7 cellular contexts compared by ENCODE assay signal in genomic region chr9:137278061-137278912, GRCh38. TPM values are rescaled to one million over a fixed set of nuclear protein-coding genes. Genes with fewer than 3 reads are reported as not detected.
DNase-seq lines count a peak whose midpoint lies in the region; ATAC-seq and TF ChIP-seq lines count a peak whose summit lies in the region.

No MANE protein-coding gene starts in this region.

- intact Hi-C loops in ovary (cut with DNase I), result no loop called here

- no peak for TF ChIP-seq POLR2A in ovary (IDR thresholded peaks at IDR 0.05)

- H3K9me3 ChIP-seq in T-helper 17 cell (ENCODE audit: control insufficient read depth, low read length, poor library complexity, severe bottlenecking), result no peaks in the 10 kb centered on the region
- H3K9me3 ChIP-seq in ovary, result no peaks in the 10 kb centered on the region

- peak overlapping the region; percentile 97 for H3K27ac Mint-ChIP-seq in HFFc6
- H3K27ac Mint-ChIP-seq in T-helper 17 cell, result no peak overlapping the region

- 18 to 33% (median 18%) methylated on average over 52 to 84 of the region's 84 CpGs for whole genome bisulfite sequencing in ovary, 3 donors

- peak; percentile 14 for ATAC-seq in T-helper 17 cell

- TF ChIP-seq CTCF in HFFc6 (IDR thresholded peaks at IDR 0.05), result no peak
- TF ChIP-seq CTCF in fibroblast of the aortic adventitia (IDR thresholded peaks at IDR 0.05; ENCODE audit: insufficient read depth, low read length), result no peak
- no peak for TF ChIP-seq CTCF in ovary (IDR thresholded peaks at IDR 0.05)

- peaks cover 12% of the 10 kb centered on the region for H3K4me1 ChIP-seq in ovary (ENCODE audit: insufficient read depth)

- H3K4me1 Mint-ChIP-seq in HFFc6 (ENCODE audit: low read depth), result peaks cover 16% of the 10 kb centered on the region
- H3K4me1 Mint-ChIP-seq in T-helper 17 cell, result peaks cover 21% of the 10 kb centered on the region

- no peak for TF ChIP-seq EP300 in ovary (IDR thresholded peaks at IDR 0.05)

- peak overlapping the region; percentile 74 to 87 for H3K27ac ChIP-seq in ovary

- H3K4me3 ChIP-seq in fibroblast of the aortic adventitia (ENCODE audit: low read depth, low read length), result peak overlapping the region; percentile 74
- peak overlapping the region; percentile 47 for H3K4me3 ChIP-seq in ovary

- H3K36me3 Mint-ChIP-seq in HFFc6 (ENCODE audit: low read depth) (peaks cover 9% of the 10 kb centered on the region; the same call in 1 of the 2 replicates), T-helper 17 cell (ENCODE audit: low read depth) (no peaks in the 10 kb centered on the region)

- H3K4me3 Mint-ChIP-seq in HFFc6 (peak overlapping the region; percentile 96), T-helper 17 cell (peak overlapping the region; percentile 84)

- no peaks in the 10 kb centered on the region for H3K27me3 ChIP-seq in ovary

- no peaks in the 10 kb centered on the region for H3K36me3 ChIP-seq in ovary

- peaks cover 7% of the 10 kb centered on the region for H3K27me3 Mint-ChIP-seq in HFFc6 (ENCODE audit: insufficient read depth)
- peaks cover 8% of the 10 kb centered on the region for H3K27me3 Mint-ChIP-seq in T-helper 17 cell

- DNase-seq in HFFc6, result no peak
- DNase-seq in T-helper 17 cell, result no peak
- DNase-seq in fibroblast of the aortic adventitia (ENCODE audit: low read depth), result no peak
- peak in 3 of 5 donors; percentile 30 to 54 (median 53) for DNase-seq in ovary
- no peak for DNase-seq in RPMI8226
- DNase-seq in SW480 (ENCODE audit: low spot score), result no peak
- no peak for DNase-seq in SHP77 treated with DMSO at 0.1 percent for 48 hours (lab: John Stamatoyannopoulos, UW)

- H3K9me3 Mint-ChIP-seq in HFFc6, result no peaks in the 10 kb centered on the region

RNA-seq across cellular contexts. Expression of gene TOR4A, which starts 0.8 kb away (rescaled TPM):
- 10 to 100 TPM; 58.4 to 76.2 (median 62.2) TPM for total RNA-seq in HFFc6 (2021; fragmentation: NEBNext Ultra II Directional; extraction: Animal tissue kit (Norgen Biotek cat#: 25700))
- total RNA-seq in T-helper 17 cell (1 to 10 TPM; 2.1 to 4.0 TPM), fibroblast of the aortic adventitia (ENCODE audit: low replicate concordance) (12.6 and 31.3 TPM in 2 replicates), ovary (10 to 100 TPM in 4 of 7 donors, 1 to 10 TPM in 3; 6.4 to 16.3 (median 11.2) TPM)
- 1 to 10 TPM in 1 of 2 donors, under 1 TPM in 1; 0.85 to 5.3 TPM for polyA plus RNA-seq in ovary

RNA-seq across cellular contexts. Expression of gene NELFB, which starts 23.2 kb away (rescaled TPM):
- 10 to 100 TPM; 48.5 to 59.9 (median 52.7) TPM for total RNA-seq in HFFc6 (2021; fragmentation: NEBNext Ultra II Directional; extraction: Animal tissue kit (Norgen Biotek cat#: 25700))
- total RNA-seq in T-helper 17 cell, result 10 to 100 TPM; 33.2 to 37.8 TPM
- total RNA-seq in fibroblast of the aortic adventitia (ENCODE audit: low replicate concordance), result 27.1 and 43.7 TPM in 2 replicates
- total RNA-seq in ovary, result 10 to 100 TPM; 20.3 to 56.6 (median 44.5) TPM
- 10 to 100 TPM; 10.9 to 50.8 TPM for polyA plus RNA-seq in ovary

RNA-seq across cellular contexts. Expression of gene NRARP, which starts 23.8 kb away (rescaled TPM):
- total RNA-seq in HFFc6 (2021; fragmentation: NEBNext Ultra II Directional; extraction: Animal tissue kit (Norgen Biotek cat#: 25700)), result under 1 TPM in 5 of 6 experiments, not detected in 1; 0.09 to 0.36 (median 0.17) TPM
- total RNA-seq in T-helper 17 cell (under 1 TPM; 0.42 to 0.91 TPM), fibroblast of the aortic adventitia (ENCODE audit: low replicate concordance) (0.09 TPM in 1 of 2 replicates, not detected in the other), ovary (10 to 100 TPM in 1 of 7 donors, 1 to 10 TPM in 6; 1.3 to 13.8 (median 4.6) TPM)
- 1 to 10 TPM; 2.6 to 3.4 TPM for polyA plus RNA-seq in ovary

RNA-seq across cellular contexts. Expression of gene STPG3, which starts 27.2 kb away (rescaled TPM):
- total RNA-seq in HFFc6 (2021; fragmentation: NEBNext Ultra II Directional; extraction: Animal tissue kit (Norgen Biotek cat#: 25700)), result not detected
- total RNA-seq in T-helper 17 cell (under 1 TPM in 1 of 2 donors, not detected in 1; 0.62 TPM), fibroblast of the aortic adventitia (ENCODE audit: low replicate concordance) (not detected in 2 replicates), ovary (not detected)
- not detected for polyA plus RNA-seq in ovary

RNA-seq across cellular contexts. Expression of gene TUBB4B, which starts 37.2 kb away (rescaled TPM):
- 100 to 1,000 TPM; 415 to 760 (median 681) TPM for total RNA-seq in HFFc6 (2021; fragmentation: NEBNext Ultra II Directional; extraction: Animal tissue kit (Norgen Biotek cat#: 25700))
- total RNA-seq in T-helper 17 cell (10 to 100 TPM; 81.0 to 90.5 TPM), fibroblast of the aortic adventitia (ENCODE audit: low replicate concordance) (21.8 and 195 TPM in 2 replicates), ovary (100 to 1,000 TPM in 6 of 7 donors, 10 to 100 TPM in 1; 88.0 to 234 (median 175) TPM)
- polyA plus RNA-seq in ovary, result 10 to 100 TPM; 62.8 to 88.6 TPM

Comparison
In these comparisons a context has a peak if more than half of its experiments do, and no peak if none do; other contexts are left out.
1. DNase-seq: peak in ovary (3 of 5); none in HFFc6 (single experiment), T-helper 17 cell (0 of 3), fibroblast of the aortic adventitia (single experiment), RPMI8226 (single experiment), SW480 (single experiment) and SHP77 treated with DMSO at 0.1 percent for 48 hours (single experiment).